Comparison of ENCODE assay signal across 8 cellular contexts in the genomic region with DNA sequence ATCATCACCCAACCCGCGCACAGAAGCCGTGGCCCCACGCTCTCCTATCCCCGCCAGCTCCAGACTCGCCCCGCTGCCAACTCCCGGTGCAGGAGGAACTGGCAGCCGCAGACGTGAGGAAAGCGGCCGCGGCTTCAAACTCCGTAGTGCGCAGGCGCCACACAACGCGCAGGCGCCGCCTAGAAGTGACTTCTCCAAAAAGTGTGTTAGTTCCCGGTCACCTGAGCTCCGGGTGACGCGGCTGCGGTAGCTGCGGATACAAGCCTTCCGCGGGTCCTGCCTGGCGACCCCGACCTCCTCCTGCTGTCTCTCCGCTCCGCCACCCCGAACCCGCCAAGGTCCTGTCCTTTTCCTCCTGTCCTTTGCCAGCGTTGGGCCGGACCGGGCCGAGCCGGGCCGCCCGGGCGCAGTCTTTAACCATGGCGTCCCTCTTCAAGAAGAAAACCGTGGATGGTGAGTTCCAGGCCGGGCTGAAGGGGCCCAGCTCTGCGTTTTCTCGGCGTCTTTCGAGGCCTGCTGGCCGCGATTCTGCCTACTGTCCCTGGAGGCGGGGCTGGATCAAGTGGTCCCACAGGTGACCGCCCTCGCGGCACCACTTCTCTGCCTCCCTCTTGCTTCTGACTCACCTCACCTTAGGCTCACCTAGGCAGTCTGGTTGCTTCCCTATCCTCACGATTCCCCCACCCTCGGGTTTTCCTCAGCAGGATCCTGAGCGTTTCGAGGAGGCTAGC. TPM values are rescaled to one million over a fixed set of nuclear protein-coding genes. Genes with fewer than 3 reads are reported as not detected.
DNase-seq lines count a peak whose midpoint lies in the region; ATAC-seq and TF ChIP-seq lines count a peak whose summit lies in the region.

TSS of gene CHMP2B (plus strand) at position 206 of the 731 bp plus-strand sequence. CDS start at position 420, 214 bp downstream.

- peak within 1 kb of the TSS; percentile 86 for H2AFZ ChIP-seq in hepatocyte

- ATAC-seq in GM18519 (IDR thresholded peaks at IDR 0.05; ENCODE audit: low FRiP score, unreplicated experiment): peak; percentile 97
- peak; percentile 98 for ATAC-seq in HG03045 (IDR thresholded peaks at IDR 0.05; ENCODE audit: unreplicated experiment)
- ATAC-seq in aorta (ENCODE audit: low FRiP score): peak; percentile 98

- H3K4me2 ChIP-seq in hepatocyte: peak within 1 kb of the TSS; percentile 85

- intact Hi-C loops in aorta (cut with DNase I): loop anchor here in 1 of 2 donors (5.0 kb wide), 1 partner anchor 140 kb away; no protein-coding TSS in a partner anchor

- no peaks in the 10 kb centered on the region for H3K9me3 ChIP-seq in hepatocyte (ENCODE audit: low read depth)
- no peaks in the 10 kb centered on the region for H3K9me3 ChIP-seq in aorta (ENCODE audit: control insufficient read depth, low read length)

- H3K27me3 ChIP-seq in hepatocyte: no peaks in the 10 kb centered on the region
- no peaks in the 10 kb centered on the region for H3K27me3 ChIP-seq in aorta (ENCODE audit: control insufficient read depth in 1 of 2, insufficient read depth in 2 of 2, low read length in 1 of 2)

- H3K36me3 ChIP-seq in hepatocyte (replicated peaks; ENCODE audit: insufficient read depth, low read depth) (no peaks in the 10 kb centered on the region), aorta (ENCODE audit: control insufficient read depth in 1 of 2, insufficient read depth in 2 of 2, low read length in 1 of 2) (no peaks in the 10 kb centered on the region)

- DNase-seq in NCI-H2081 treated with DMSO at 0.1 percent for 48 hours (lab: John Stamatoyannopoulos, UW) (peak; percentile 36), T1000 (lab: John Stamatoyannopoulos, UW) (peak; percentile 90), astrocyte of the hippocampus (ENCODE audit: low read depth, low spot score) (peak; percentile 97), hepatocyte (ENCODE audit: low spot score) (peak; percentile 95), renal cortical epithelial cell (ENCODE audit: low read depth) (peak; percentile 82), aorta (peak; percentile 96 to 98)

- H3K79me2 ChIP-seq in hepatocyte: peaks cover 47% of the 10 kb centered on the region

- peaks cover 37% of the 10 kb centered on the region for H4K20me1 ChIP-seq in hepatocyte (ENCODE audit: insufficient read depth, poor library complexity, severe bottlenecking)

- WGBS in hepatocyte (ENCODE audit: low lambda C conversion rate, missing lambda C conversion rate): 1% methylated on average over 59 of the region's 59 CpGs
- WGBS in aorta, 2 donors: 0% methylated on average over 57 to 59 of the region's 59 CpGs

- TF ChIP-seq CTCF in hepatocyte (IDR thresholded peaks at IDR 0.05; ENCODE audit: poor library complexity): no peak

- no peaks in the 10 kb centered on the region for H3K9me2 ChIP-seq in hepatocyte (replicated peaks; ENCODE audit: insufficient read depth)

- H3K4me3 ChIP-seq in hepatocyte (peak within 1 kb of the TSS; percentile 83), aorta (ENCODE audit: low read length in 2 of 2) (peak within 1 kb of the TSS; percentile 62 to 73)

- H3K27ac ChIP-seq in hepatocyte (peak within 1 kb of the TSS; percentile 99), aorta (ENCODE audit: low read depth in 1 of 2, low read length in 2 of 2) (peak within 1 kb of the TSS in 1 of 2 donors; percentile 42)

- H3K4me1 ChIP-seq in hepatocyte (ENCODE audit: insufficient read depth): peaks cover 5% of the 10 kb centered on the region
- peaks cover 0 to 5% of the 10 kb centered on the region in 2 donors for H3K4me1 ChIP-seq in aorta (ENCODE audit: control insufficient read depth in 1 of 2, insufficient read depth in 2 of 2, low read length in 2 of 2)

RNA-seq across cellular contexts. Expression of gene CHMP2B, which starts in this region (rescaled TPM):
- 71.5 and 79.3 TPM in 2 replicates for total RNA-seq in hepatocyte
- 54.5 and 69.5 TPM in 2 replicates for polyA plus RNA-seq in hepatocyte
- total RNA-seq in renal cortical epithelial cell: 29.2 and 38.6 TPM in 2 replicates
- total RNA-seq in aorta: 10 to 100 TPM; 43.7 to 51.3 TPM
- polyA plus RNA-seq in aorta: 10 to 100 TPM; 29.7 to 48.2 TPM

Comparison
In these comparisons a context has a peak if more than half of its experiments do, and no peak if none do; other contexts are left out.
1. DNase-seq: peak in every context shown above with its lines; median percentile 97 in astrocyte of the hippocampus; 97 in aorta; 95 in hepatocyte; 90 in T1000; 82 in renal cortical epithelial cell; 36 in NCI-H2081 treated with DMSO at 0.1 percent for 48 hours.